ENCODE assay signal across 24 cellular contexts in genomic region chr6:40960784-40961430, GRCh38.
DNase-seq lines count a peak whose midpoint lies in the region; ATAC-seq, FAIRE-seq and TF ChIP-seq lines count a peak whose summit lies in the region.
"Had no signal": no experiment of that assay in that cellular context is flagged by ENCODE, and none has a peak within 500 bp of the region (broad histone marks: within the 10 kb centered on the region; RNA-seq: fewer than 3 reads in every experiment).

No MANE protein-coding gene starts in this region.

- no peaks in the 10 kb centered on the region for H3K36me3 ChIP-seq in Panc1 (ENCODE audit: control insufficient read depth, insufficient read depth, low read length)
- no peaks in the 10 kb centered on the region for H3K36me3 ChIP-seq in HepG2 (replicated peaks in 1 of 2; ENCODE audit: control insufficient read depth in 1 of 2, insufficient read depth in 2 of 2, low read length in 2 of 2)
- no peaks in the 10 kb centered on the region for H3K36me3 ChIP-seq in left ventricle myocardium inferior
- H3K36me3 ChIP-seq: Peyer's patch, uterus had no signal

- no peaks in the 10 kb centered on the region for H3K79me2 ChIP-seq in HepG2 (ENCODE audit: insufficient read depth, low read length)

- no peak overlapping the region for H3K4me2 ChIP-seq in HepG2 (ENCODE audit: low read depth, low read length)

- no peak overlapping the region for H3K9ac ChIP-seq in HepG2 (ENCODE audit: insufficient read depth, low read depth, low read length)

- BruUV-seq in Panc1 (replicated peaks; lab: Mats Ljungman, UMichigan), result no TSS peak
- no TSS peak for BruUV-seq in HepG2 (replicated peaks; lab: Mats Ljungman, UMichigan)

- H3K4me1 ChIP-seq in Panc1 (ENCODE audit: control insufficient read depth, insufficient read depth, low read length) (peaks cover 23% of the 10 kb centered on the region), HepG2 (ENCODE audit: insufficient read depth, low read length) (peaks cover 71% of the 10 kb centered on the region), left ventricle myocardium inferior (no peaks in the 10 kb centered on the region)
- H3K4me1 ChIP-seq: Peyer's patch, uterus had no signal

- no peak for TF ChIP-seq RAD21 in HepG2 (CRISPR knock-in tag; IDR thresholded peaks at IDR 0.05)

- TF ChIP-seq EP300 in HepG2 (IDR thresholded peaks at IDR 0.05; ENCODE audit: low read depth in 2 of 2, low read length in 2 of 2) (no peak), HepG2 (CRISPR knock-in tag; IDR thresholded peaks at IDR 0.05; ENCODE audit: borderline replicate concordance) (no peak)

- CTCF ChIA-PET in Panc1 (lab: Charles Lee) (no interaction called here), HepG2 (lab: Yijun Ruan, JAX; ENCODE audit: low intra/inter-chr PET ratio, low total read pairs) (no interaction called here)

- FAIRE-seq in HepG2 (lab: Jason Lieb, UNC), result no peak
- FAIRE-seq: HTR-8/SVneo, islet of Langerhans had no signal

- H3K27ac ChIP-seq in Panc1 (ENCODE audit: low read length) (peak overlapping the region; percentile 82), HepG2 (ENCODE audit: extremely low read length, insufficient read depth, low read length) (no peak overlapping the region), left ventricle myocardium inferior (replicated peaks) (no peak overlapping the region), coronary artery (no peak overlapping the region)
- H3K27ac ChIP-seq: Peyer's patch, skin epidermis, uterus had no signal

- intact Hi-C loops in Panc1 (cut with micrococcal nuclease; ENCODE audit: unreplicated experiment) (no loop called here), HepG2 (cut with micrococcal nuclease; ENCODE audit: unreplicated experiment) (no loop called here), left ventricle myocardium inferior (cut with micrococcal nuclease) (no loop called here)

- H2AFZ ChIP-seq in HepG2 (ENCODE audit: low read length), result no peak overlapping the region

- DNase-seq in DMS153 treated with DMSO at 0.1 percent for 48 hours (lab: John Stamatoyannopoulos, UW; ENCODE audit: unreplicated experiment), result peak; percentile 9
- peak; percentile 73 for DNase-seq in M059J (ENCODE audit: low read depth)
- DNase-seq in Panc1 (ENCODE audit: low read depth, low spot score), result no peak
- peak; percentile 34 for DNase-seq in HepG2 (ENCODE audit: low spot score)
- no peak for DNase-seq in left ventricle myocardium inferior
- no peak for DNase-seq in NCI-H146 (lab: John Stamatoyannopoulos, UW)
- DNase-seq in coronary artery (ENCODE audit: low spot score), result no peak
- DNase-seq: activated CD4-positive, alpha-beta T cell treated with anti-CD3 and anti-CD28 coated beads, Interleukin-2, amount 10 ng/mL, durations not matched to agents 24 days and 14 days; activated CD8-positive, alpha-beta memory T cell treated with anti-CD3 and anti-CD28 coated beads, Interleukin-2, amount 50 U/mL, for 4 hours; activated gamma-delta T cell; anterior cingulate cortex; cerebellar nuclear complex; effector memory CD4-positive, alpha-beta T cell; naive thymus-derived CD8-positive, alpha-beta T cell; NCI-H1436 treated with DMSO at 0.1 percent for 48 hours; Peyer's patch; posterior cingulate gyrus; stimulated activated CD4-positive, alpha-beta T cell treated with anti-CD3 and anti-CD28 coated beads, Interleukin-2, amount 100 ng/mL, for 48 hours; SW 1271; uterus had no signal

- H3K27me3 ChIP-seq in Panc1 (ENCODE audit: control insufficient read depth, insufficient read depth, low read length), result no peaks in the 10 kb centered on the region
- H3K27me3 ChIP-seq in HepG2 (ENCODE audit: control insufficient read depth in 1 of 2, insufficient read depth in 2 of 2, low read length in 2 of 2), result no peaks in the 10 kb centered on the region
- no peaks in the 10 kb centered on the region for H3K27me3 ChIP-seq in left ventricle myocardium inferior (ENCODE audit: low read depth)
- H3K27me3 ChIP-seq: Peyer's patch, uterus had no signal

- POLR2A ChIA-PET in Panc1 (lab: Charles Lee), result no interaction called here
- POLR2A ChIA-PET in HepG2 (lab: Yijun Ruan, JAX), result no interaction called here

- no peaks in the 10 kb centered on the region for H4K20me1 ChIP-seq in HepG2 (ENCODE audit: insufficient read depth, low read length)

- no peak for TF ChIP-seq POLR2A in HepG2 (IDR thresholded peaks at IDR 0.05; ENCODE audit: insufficient read depth in 1 of 2, low read depth in 2 of 2, low read length in 2 of 2)

- peak; percentile 42 for ATAC-seq in Panc1
- ATAC-seq in HepG2, result no peak
- ATAC-seq in HG03045 (IDR thresholded peaks at IDR 0.05; ENCODE audit: unreplicated experiment), result no peak
- ATAC-seq: naive thymus-derived CD8-positive, alpha-beta T cell had no signal

- H3K9me3 ChIP-seq in Panc1 (ENCODE audit: control insufficient read depth, insufficient read depth, low read depth, low read length) (no peaks in the 10 kb centered on the region), HepG2 (ENCODE audit: low read length) (no peaks in the 10 kb centered on the region), left ventricle myocardium inferior (replicated peaks) (no peaks in the 10 kb centered on the region)
- H3K9me3 ChIP-seq: Peyer's patch, uterus had no signal

- H3K4me3 ChIP-seq in Panc1 (ENCODE audit: low read depth in 2 of 2, low read length in 2 of 2), result no peak overlapping the region
- H3K4me3 ChIP-seq in HepG2 (replicated peaks in 1 of 3; ENCODE audit: insufficient read depth in 1 of 3, low read depth in 2 of 3, low read length in 3 of 3), result no peak overlapping the region
- no peak overlapping the region for H3K4me3 ChIP-seq in left ventricle myocardium inferior
- H3K4me3 ChIP-seq in coronary artery, result no peak overlapping the region
- H3K4me3 ChIP-seq: Peyer's patch, skin epidermis, uterus had no signal

- in situ Hi-C loops in Panc1 (cut with HindIII; ENCODE audit: low pct_unique_long_range_greater_than_20kb, low sequenced_read_pairs) (no loop called here), HepG2 (cut with HindIII; ENCODE audit: extremely low pct_ligation_motif_present, low pct_unique_long_range_greater_than_20kb) (no loop called here)

- 44% methylated on average over 9 of the region's 13 CpGs for WGBS in HepG2 (ENCODE audit: low lambda C conversion rate)

- no peak for TF ChIP-seq CTCF in Panc1 (IDR thresholded peaks at IDR 0.05)
- no peak for TF ChIP-seq CTCF in HepG2 (CRISPR knock-in tag; IDR thresholded peaks at IDR 0.05)
- TF ChIP-seq CTCF in left ventricle myocardium inferior (IDR thresholded peaks at IDR 0.05; ENCODE audit: borderline replicate concordance), result no peak
- no peak for TF ChIP-seq CTCF in coronary artery (IDR thresholded peaks at IDR 0.05)

TF ChIP-seq in HepG2, 621 proteins besides CTCF, POLR2A, EP300 and RAD21 (continues in another document):
- TF ChIP-seq ZNF770 (CRISPR knock-in tag; IDR thresholded peaks at IDR 0.05), result no peak
- TF ChIP-seq ZFX (CRISPR knock-in tag; IDR thresholded peaks at IDR 0.05; ENCODE audit: low read depth), result 0 out of 2 replicates have a peak, but pooled peaks have one; percentile 13
- TF ChIP-seq HNRNPL (IDR thresholded peaks at IDR 0.05; ENCODE audit: low read depth, low read length), result peak; percentile 81
- TF ChIP-seq SAP130 (CRISPR knock-in tag; IDR thresholded peaks at IDR 0.05; ENCODE audit: low read depth), result no peak
- TF ChIP-seq HDAC1 (CRISPR knock-in tag; IDR thresholded peaks at IDR 0.05), result no peak
- no peak for TF ChIP-seq ONECUT2 (CRISPR knock-in tag; IDR thresholded peaks at IDR 0.05)
- TF ChIP-seq TCF7 (IDR thresholded peaks at IDR 0.05; ENCODE audit: low read depth), result no peak
- no peak for TF ChIP-seq NR2F2 (IDR thresholded peaks at IDR 0.05; ENCODE audit: borderline replicate concordance, low read depth)
- peak; percentile 28; the same call in 1 of the 2 replicates for TF ChIP-seq ZNF687 (CRISPR knock-in tag; IDR thresholded peaks at IDR 0.05)

Comparison
In these comparisons a context has a peak if more than half of its experiments do, and no peak if none do; other contexts are left out.
1. DNase-seq: peak in DMS153 treated with DMSO at 0.1 percent for 48 hours (single experiment), M059J (single experiment) and HepG2 (single experiment); none in Panc1 (single experiment), left ventricle myocardium inferior (single experiment), NCI-H146 (single experiment) and coronary artery (single experiment).